Comparison of ENCODE assay signal across 8 cellular contexts in the genomic region with DNA sequence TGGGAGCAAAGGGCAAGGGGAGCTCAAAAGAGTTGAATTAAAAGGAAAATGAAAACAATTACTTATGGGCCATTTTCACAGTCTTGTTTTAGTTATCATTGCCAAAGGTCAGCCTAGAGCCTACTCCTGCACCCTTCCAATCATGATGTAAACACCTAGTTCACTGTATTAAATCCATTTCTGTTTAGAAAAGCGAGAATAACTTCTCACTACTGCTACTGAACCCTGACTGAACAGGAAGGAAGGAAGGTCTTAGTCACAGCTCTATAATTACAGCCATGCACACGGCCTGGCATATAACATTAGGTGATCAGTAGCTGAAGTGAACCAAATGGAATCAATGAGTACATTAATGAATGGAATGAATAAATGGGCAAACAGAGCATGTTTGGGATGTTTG.
DNase-seq lines count a peak whose midpoint lies in the region; ATAC-seq, FAIRE-seq and TF ChIP-seq lines count a peak whose summit lies in the region.
"Had no signal": no experiment of that assay in that cellular context is flagged by ENCODE, and none has a peak within 500 bp of the region (broad histone marks: within the 10 kb centered on the region; RNA-seq: fewer than 3 reads in every experiment).

No MANE protein-coding gene starts in this region.

- in situ Hi-C loops in GM23248 (cut with MboI): no loop called here

- no peaks in the 10 kb centered on the region for H3K9me2 ChIP-seq in GM23248 (ENCODE audit: insufficient read depth)

- H3K36me3 ChIP-seq in mucosa of descending colon (ENCODE audit: low read depth) (no peaks in the 10 kb centered on the region), thyroid gland (no peaks in the 10 kb centered on the region), GM23248 (ENCODE audit: low read depth) (no peaks in the 10 kb centered on the region)

- TF ChIP-seq POLR2A in thyroid gland (IDR thresholded peaks at IDR 0.05): no peak

- no peaks in the 10 kb centered on the region for H3K9me3 ChIP-seq in mucosa of descending colon
- H3K9me3 ChIP-seq in thyroid gland: no peaks in the 10 kb centered on the region
- H3K9me3 ChIP-seq in GM23248 (ENCODE audit: low read depth): no peaks in the 10 kb centered on the region

- peaks cover 32% of the 10 kb centered on the region for H3K4me1 ChIP-seq in mucosa of descending colon (ENCODE audit: low read depth)
- peaks cover 12 to 24% of the 10 kb centered on the region in 2 donors for H3K4me1 ChIP-seq in thyroid gland
- H3K4me1 ChIP-seq in GM23248 (ENCODE audit: insufficient read depth): no peaks in the 10 kb centered on the region

- no peaks in the 10 kb centered on the region for H3K79me2 ChIP-seq in GM23248 (ENCODE audit: insufficient read depth)

- 50 to 78% methylated on average over 2 of the region's 2 CpGs for WGBS in thyroid gland, 2 donors
- 3 to 13% methylated on average over 2 of the region's 2 CpGs for WGBS in GM23248 (ENCODE audit: low coverage in 1 of 2, low lambda C conversion rate in 2 of 2, missing lambda C conversion rate in 2 of 2), 2 experiments

- no peak overlapping the region for H3K4me3 ChIP-seq in mucosa of descending colon
- H3K4me3 ChIP-seq in thyroid gland (replicated peaks in 1 of 3): no peak overlapping the region
- no peak overlapping the region for H3K4me3 ChIP-seq in GM23248
- H3K4me3 ChIP-seq: skin epidermis had no signal

- ATAC-seq in GM18873 (IDR thresholded peaks at IDR 0.05; ENCODE audit: low FRiP score, unreplicated experiment): peak; percentile 68
- ATAC-seq in GM21786 (IDR thresholded peaks at IDR 0.05; ENCODE audit: unreplicated experiment): peak; percentile 78
- ATAC-seq in mucosa of descending colon: peak; percentile 72

- H3K27me3 ChIP-seq in thyroid gland: no peaks in the 10 kb centered on the region
- H3K27me3 ChIP-seq in GM23248 (replicated peaks; ENCODE audit: insufficient read depth): 0 out of 2 replicates have a peak, but pooled peaks cover 8% of the 10 kb centered on the region

- no peak overlapping the region for H3K9ac ChIP-seq in GM23248

- FAIRE-seq in HTR-8/SVneo (lab: Jason Lieb, UNC): peak; percentile 54

- H2AFZ ChIP-seq in GM23248: no peak overlapping the region

- H3K4me2 ChIP-seq in GM23248 (ENCODE audit: unreplicated experiment): no peak overlapping the region

- H3K27ac ChIP-seq in thyroid gland (no peak overlapping the region), GM23248 (no peak overlapping the region)

- TF ChIP-seq CTCF in mucosa of descending colon (IDR thresholded peaks at IDR 0.05) (no peak), thyroid gland (IDR thresholded peaks at IDR 0.05) (no peak)

- H4K20me1 ChIP-seq in GM23248 (ENCODE audit: insufficient read depth): no peaks in the 10 kb centered on the region

- no peaks in the 10 kb centered on the region for H3F3A ChIP-seq in GM23248 (ENCODE audit: insufficient read depth)

- no peak for DNase-seq in HTR-8/SVneo (ENCODE audit: insufficient read length, low spot score)
- no peak for DNase-seq in mucosa of descending colon
- no peak for DNase-seq in stimulated activated naive CD4-positive, alpha-beta T cell treated with Interleukin-2 at 50 U/mL for 16 hours (lab: John Stamatoyannopoulos, UW)
- no peak for DNase-seq in thyroid gland
- DNase-seq in GM23248: no peak

- intact Hi-C loops in mucosa of descending colon (cut with DNase I, micrococcal nuclease): no loop called here
- intact Hi-C loops in thyroid gland (cut with DNase I): no loop called here
